In the genomic region with DNA sequence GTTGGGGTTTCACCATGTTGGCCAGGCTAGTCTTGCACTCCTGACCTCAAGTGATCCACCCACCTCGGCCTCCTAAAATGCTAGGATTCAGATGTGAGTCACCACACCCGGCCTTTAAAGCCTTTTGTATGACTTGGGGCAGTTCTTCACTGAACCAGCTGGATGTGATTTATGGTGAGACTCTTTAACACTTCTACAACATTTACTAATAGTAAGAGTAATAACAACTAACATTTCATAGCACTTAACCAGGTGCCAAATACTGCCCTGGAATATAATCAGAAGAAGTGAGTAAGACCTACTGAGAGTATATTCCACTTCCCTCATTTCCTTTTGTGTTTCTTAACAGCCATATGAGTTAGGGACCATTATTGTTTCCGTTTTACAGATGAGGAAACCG, we compare ENCODE assay signal across 12 cellular contexts. TPM values are rescaled to one million over a fixed set of nuclear protein-coding genes. Genes with fewer than 3 reads are reported as not detected.
A peak's percentile ranks its signal among the peaks of the same experiment; 100 is the strongest.
DNase-seq lines count a peak whose midpoint lies in the region; ATAC-seq lines count a peak whose summit lies in the region.
"Had no signal": no experiment of that assay in that cellular context is flagged by ENCODE, and none has a peak within 500 bp of the region (broad histone marks: within the 10 kb centered on the region; RNA-seq: fewer than 3 reads in every experiment).

No MANE protein-coding gene starts in this region.

- no peak overlapping the region for H3K27ac Mint-ChIP-seq in activated CD4-positive, alpha-beta memory T cell treated with anti-CD3 and anti-CD28 coated beads for 36 hours
- no peak overlapping the region for H3K27ac Mint-ChIP-seq in activated CD4-positive, alpha-beta memory T cell treated with anti-CD3 and anti-CD28 coated beads, Interleukin-2, amount 10 ng/mL, durations not matched to agents 7 days and 5 days
- no peak overlapping the region for H3K27ac Mint-ChIP-seq in stimulated activated effector memory CD8-positive, alpha-beta T cell treated with anti-CD3 and anti-CD28 coated beads, Interleukin-12 subunit alpha, Interleukin-12 subunit beta, amount 100 ng/mL, for 72 hours

- ATAC-seq in esophagus mucosa = peak; percentile 81
- peak; percentile 78 for ATAC-seq in stimulated activated effector memory CD8-positive, alpha-beta T cell treated with anti-CD3 and anti-CD28 coated beads, Interleukin-12 subunit alpha, Interleukin-12 subunit beta, amount 100 ng/mL, for 72 hours
- ATAC-seq: gastrocnemius medialis had no signal

- H3K4me1 Mint-ChIP-seq in activated CD4-positive, alpha-beta memory T cell treated with anti-CD3 and anti-CD28 coated beads for 36 hours (ENCODE audit: low read depth) = peaks cover 20% of the 10 kb centered on the region
- H3K4me1 Mint-ChIP-seq in activated CD4-positive, alpha-beta memory T cell treated with anti-CD3 and anti-CD28 coated beads, Interleukin-2, amount 10 ng/mL, durations not matched to agents 7 days and 5 days = no peaks in the 10 kb centered on the region
- peaks cover 39% of the 10 kb centered on the region for H3K4me1 Mint-ChIP-seq in stimulated activated effector memory CD8-positive, alpha-beta T cell treated with anti-CD3 and anti-CD28 coated beads, Interleukin-12 subunit alpha, Interleukin-12 subunit beta, amount 100 ng/mL, for 72 hours

- POLR2A ChIA-PET in activated CD4-positive, alpha-beta memory T cell treated with anti-CD3 and anti-CD28 coated beads for 36 hours (lab: Charles Lee) = no interaction called here
- POLR2A ChIA-PET in activated CD4-positive, alpha-beta memory T cell treated with anti-CD3 and anti-CD28 coated beads, Interleukin-2, amount 10 ng/mL, durations not matched to agents 7 days and 5 days (lab: Charles Lee) = interaction anchor here (0.9 kb wide), 1 partner anchor 8 kb away, joined by 3 read pairs; no protein-coding TSS in a partner anchor

- peak; percentile 25 for DNase-seq in activated CD4-positive, alpha-beta memory T cell treated with anti-CD3 and anti-CD28 coated beads for 36 hours
- no peak for DNase-seq in activated CD4-positive, alpha-beta memory T cell treated with anti-CD3 and anti-CD28 coated beads, Interleukin-2, amount 10 ng/mL, durations not matched to agents 7 days and 5 days
- DNase-seq in RKO (ENCODE audit: low spot score) (peak; percentile 78), ureter (ENCODE audit: low spot score) (no peak), NCI-H526 treated with DMSO at 0.1 percent for 48 hours (lab: John Stamatoyannopoulos, UW) (no peak), HUDEP-2 (lab: John Stamatoyannopoulos, UW; ENCODE audit: unreplicated experiment in 76 of 76) (no peak)
- no peak for DNase-seq in stimulated activated effector memory CD8-positive, alpha-beta T cell treated with anti-CD3 and anti-CD28 coated beads, Interleukin-12 subunit alpha, Interleukin-12 subunit beta, amount 100 ng/mL, for 72 hours (ENCODE audit: low spot score in 2 of 2)
- DNase-seq: gastrocnemius medialis, GF-D8, Karpas-422, NCI-H446 treated with DMSO at 0.1 percent for 48 hours had no signal

- H3K27me3 Mint-ChIP-seq in activated CD4-positive, alpha-beta memory T cell treated with anti-CD3 and anti-CD28 coated beads for 36 hours = no peaks in the 10 kb centered on the region
- H3K27me3 Mint-ChIP-seq in activated CD4-positive, alpha-beta memory T cell treated with anti-CD3 and anti-CD28 coated beads, Interleukin-2, amount 10 ng/mL, durations not matched to agents 7 days and 5 days = peaks cover 2% of the 10 kb centered on the region

- intact Hi-C loops in activated CD4-positive, alpha-beta memory T cell treated with anti-CD3 and anti-CD28 coated beads for 36 hours (cut with micrococcal nuclease) = no loop called here

- peaks cover 3% of the 10 kb centered on the region for H3K36me3 Mint-ChIP-seq in activated CD4-positive, alpha-beta memory T cell treated with anti-CD3 and anti-CD28 coated beads for 36 hours
- no peaks in the 10 kb centered on the region for H3K36me3 Mint-ChIP-seq in activated CD4-positive, alpha-beta memory T cell treated with anti-CD3 and anti-CD28 coated beads, Interleukin-2, amount 10 ng/mL, durations not matched to agents 7 days and 5 days (ENCODE audit: low read depth)
- peaks cover 6% of the 10 kb centered on the region for H3K36me3 Mint-ChIP-seq in stimulated activated effector memory CD8-positive, alpha-beta T cell treated with anti-CD3 and anti-CD28 coated beads, Interleukin-12 subunit alpha, Interleukin-12 subunit beta, amount 100 ng/mL, for 72 hours

- no peaks in the 10 kb centered on the region for H3K9me3 Mint-ChIP-seq in activated CD4-positive, alpha-beta memory T cell treated with anti-CD3 and anti-CD28 coated beads for 36 hours
- no peaks in the 10 kb centered on the region for H3K9me3 Mint-ChIP-seq in activated CD4-positive, alpha-beta memory T cell treated with anti-CD3 and anti-CD28 coated beads, Interleukin-2, amount 10 ng/mL, durations not matched to agents 7 days and 5 days
- no peaks in the 10 kb centered on the region for H3K9me3 Mint-ChIP-seq in stimulated activated effector memory CD8-positive, alpha-beta T cell treated with anti-CD3 and anti-CD28 coated beads, Interleukin-12 subunit alpha, Interleukin-12 subunit beta, amount 100 ng/mL, for 72 hours

- CTCF ChIA-PET in activated CD4-positive, alpha-beta memory T cell treated with anti-CD3 and anti-CD28 coated beads for 36 hours (lab: Charles Lee) = no interaction called here
- CTCF ChIA-PET in activated CD4-positive, alpha-beta memory T cell treated with anti-CD3 and anti-CD28 coated beads, Interleukin-2, amount 10 ng/mL, durations not matched to agents 7 days and 5 days (lab: Charles Lee) = no interaction called here

- no peak overlapping the region for H3K4me3 Mint-ChIP-seq in activated CD4-positive, alpha-beta memory T cell treated with anti-CD3 and anti-CD28 coated beads for 36 hours
- H3K4me3 Mint-ChIP-seq in activated CD4-positive, alpha-beta memory T cell treated with anti-CD3 and anti-CD28 coated beads, Interleukin-2, amount 10 ng/mL, durations not matched to agents 7 days and 5 days = no peak overlapping the region
- H3K4me3 Mint-ChIP-seq in stimulated activated effector memory CD8-positive, alpha-beta T cell treated with anti-CD3 and anti-CD28 coated beads, Interleukin-12 subunit alpha, Interleukin-12 subunit beta, amount 100 ng/mL, for 72 hours = no peak overlapping the region

RNA-seq across cellular contexts. Expression of gene ZSWIM6, which starts 10.0 kb away (rescaled TPM):
- 1 to 10 TPM; 5.5 to 5.7 TPM for total RNA-seq in activated CD4-positive, alpha-beta memory T cell treated with anti-CD3 and anti-CD28 coated beads for 36 hours
- 1 to 10 TPM; 6.8 to 7.1 TPM for total RNA-seq in activated CD4-positive, alpha-beta memory T cell treated with anti-CD3 and anti-CD28 coated beads, Interleukin-2, amount 10 ng/mL, durations not matched to agents 7 days and 5 days
- total RNA-seq in esophagus mucosa (6.3 TPM), ureter (22.4 TPM)

Comparison
In these comparisons a context has a peak if more than half of its experiments do, and no peak if none do; other contexts are left out.
1. DNase-seq: peak in activated CD4-positive, alpha-beta memory T cell treated with anti-CD3 and anti-CD28 coated beads for 36 hours (single experiment) and RKO (single experiment); none in activated CD4-positive, alpha-beta memory T cell treated with anti-CD3 and anti-CD28 coated beads, Interleukin-2, amount 10 ng/mL, durations not matched to agents 7 days and 5 days (single experiment), stimulated activated effector memory CD8-positive, alpha-beta T cell treated with anti-CD3 and anti-CD28 coated beads, Interleukin-12 subunit alpha, Interleukin-12 subunit beta, amount 100 ng/mL, for 72 hours (0 of 2), ureter (single experiment), NCI-H526 treated with DMSO at 0.1 percent for 48 hours (single experiment) and HUDEP-2 (0 of 76).